Comparison of ENCODE assay signal across 9 cellular contexts in genomic region chr4:144611850-144612249, GRCh38. TPM values are rescaled to one million over a fixed set of nuclear protein-coding genes. Genes with fewer than 3 reads are reported as not detected.
A peak's percentile ranks its signal among the peaks of the same experiment; 100 is the strongest.
DNase-seq lines count a peak whose midpoint lies in the region; ATAC-seq and TF ChIP-seq lines count a peak whose summit lies in the region.
"Had no signal": no experiment of that assay in that cellular context is flagged by ENCODE, and none has a peak within 500 bp of the region (broad histone marks: within the 10 kb centered on the region; RNA-seq: fewer than 3 reads in every experiment).

No MANE protein-coding gene starts in this region.

- H3K9me3 ChIP-seq in A673 (ENCODE audit: low read depth, low read length, poor library complexity, severe bottlenecking) (no peaks in the 10 kb centered on the region), heart right ventricle (peaks cover 0 to 2% (median 0%) of the 10 kb centered on the region in 11 donors), Peyer's patch (no peaks in the 10 kb centered on the region)

- DNase-seq in A673 (ENCODE audit: low spot score) (peak; percentile 29), fibroblast of pulmonary artery (ENCODE audit: low read depth) (peak; percentile 30), COR-L47 (lab: John Stamatoyannopoulos, UW) (no peak), heart right ventricle (no peak), Peyer's patch (no peak)
- peak; percentile 38 for DNase-seq in Jurkat, Clone E6-1 (ENCODE audit: low read depth, low spot score)

- H3K27me3 ChIP-seq in A673 (replicated peaks; ENCODE audit: insufficient read depth, low read depth, low read length, poor library complexity), result no peaks in the 10 kb centered on the region
- no peaks in the 10 kb centered on the region for H3K27me3 ChIP-seq in heart right ventricle
- H3K27me3 ChIP-seq in Peyer's patch, result no peaks in the 10 kb centered on the region

- no peak for TF ChIP-seq POLR2A in Peyer's patch (IDR thresholded peaks at IDR 0.05)

- CTCF ChIA-PET in A673 (lab: Charles Lee), result no interaction called here

- ATAC-seq in GM18519 (IDR thresholded peaks at IDR 0.05; ENCODE audit: low FRiP score, unreplicated experiment) (peak; percentile 59), heart right ventricle (no peak), HG02970 (IDR thresholded peaks at IDR 0.05; ENCODE audit: low FRiP score, unreplicated experiment) (no peak)

- intact Hi-C loops in A673 (cut with micrococcal nuclease; ENCODE audit: unreplicated experiment) (no loop called here), heart right ventricle (cut with DNase I) (loop anchor here in 1 of 10 donors (10.0 kb wide), 1 partner anchor 133 kb away; no protein-coding TSS in a partner anchor)

- H3K4me1 ChIP-seq in A673 (ENCODE audit: insufficient read depth, low read length, poor library complexity, severe bottlenecking) (no peaks in the 10 kb centered on the region), heart right ventricle (no peaks in the 10 kb centered on the region), Peyer's patch (no peaks in the 10 kb centered on the region)

- POLR2A ChIA-PET in A673 (lab: Charles Lee; ENCODE audit: low non-redundant PET), result no interaction called here

- H3K27ac ChIP-seq in A673 (ENCODE audit: low read depth, low read length, poor library complexity, severe bottlenecking) (no peak overlapping the region), heart right ventricle (no peak overlapping the region), Peyer's patch (no peak overlapping the region)

- TF ChIP-seq CTCF in A673 (conservative IDR thresholded peaks at IDR 0.05; ENCODE audit: low read depth, low read length) (peak; percentile 67), fibroblast of pulmonary artery (IDR thresholded peaks at IDR 0.05; ENCODE audit: low read length, missing control alignments) (peak; percentile 49), heart right ventricle (IDR thresholded peaks at IDR 0.05) (peak in 2 of 9 donors; percentile 32 to 35), Peyer's patch (IDR thresholded peaks at IDR 0.05) (peak in 1 of 6 experiments; percentile 19)

- no TSS peak for BruUV-seq in A673 (replicated peaks; lab: Mats Ljungman, UMichigan)

- H3K4me3 ChIP-seq in A673 (ENCODE audit: low read depth, low read length, poor library complexity, severe bottlenecking) (no peak overlapping the region), fibroblast of pulmonary artery (replicated peaks; ENCODE audit: low read depth, low read length) (no peak overlapping the region), heart right ventricle (no peak overlapping the region), Peyer's patch (no peak overlapping the region)
- no peak overlapping the region for H3K4me3 ChIP-seq in Jurkat, Clone E6-1 (ENCODE audit: low read length)

- no peaks in the 10 kb centered on the region for H3K36me3 ChIP-seq in A673 (ENCODE audit: insufficient read depth, low read length, poor library complexity, severe bottlenecking)
- no peaks in the 10 kb centered on the region for H3K36me3 ChIP-seq in heart right ventricle
- H3K36me3 ChIP-seq in Peyer's patch, result no peaks in the 10 kb centered on the region

RNA-seq across cellular contexts. Expression of gene HHIP, which starts 34.1 kb away (rescaled TPM):
- total RNA-seq in A673 (2021) (0.22 and 0.28 TPM in 2 replicates), heart right ventricle (under 1 TPM in 5 of 10 donors, not detected in 5; 0.02 to 0.49 (median 0.26) TPM), Peyer's patch (10 to 100 TPM in 1 of 4 donors, 1 to 10 TPM in 3; 3.0 to 37.1 (median 6.6) TPM)
- polyA plus RNA-seq in Jurkat, Clone E6-1 (2012; ENCODE audit: insufficient read depth, insufficient read length), result 98.6 TPM
- polyA plus RNA-seq in heart right ventricle, result under 1 TPM in 1 of 2 donors, not detected in 1; 0.20 TPM
- total RNA-seq: T-helper 2 cell treated with Interferon-gamma antibody and Interleukin-4, amounts not matched to agents 100 ng/mL and 5 ng/mL, for 36 hours had no signal

Comparison
In these comparisons a context has a peak if more than half of its experiments do, and no peak if none do; other contexts are left out.
1. DNase-seq: peak in A673 (single experiment), Jurkat, Clone E6-1 (single experiment) and fibroblast of pulmonary artery (single experiment); none in COR-L47 (single experiment), heart right ventricle (0 of 2) and Peyer's patch (0 of 3).